Comparison of ENCODE assay signal across 7 cellular contexts in genomic region chr2:241553512-241553830, GRCh38.
"Had no signal": no experiment of that assay in that cellular context is flagged by ENCODE, and none has a peak within 500 bp of the region (broad histone marks: within the 10 kb centered on the region; RNA-seq: fewer than 3 reads in every experiment).

No MANE protein-coding gene starts in this region.

- DNase-seq: HFFc6, IMR-90, KBM-7 had no signal

- H2AFZ ChIP-seq: GM23338 had no signal

- H3K36me3 ChIP-seq: HAP-1 had no signal

- H3K4me1 ChIP-seq: HAP-1 had no signal

- H3K9me3 ChIP-seq: HAP-1 had no signal

- H3K27ac ChIP-seq: HL-60 had no signal

- H3K4me2 ChIP-seq: GM23338 had no signal

- ATAC-seq: GM23338, HCT116 had no signal

- H3K27ac Mint-ChIP-seq: GM23338, HFFc6 had no signal

- H3K4me3 Mint-ChIP-seq: GM23338, HFFc6 had no signal

- H3K4me3 ChIP-seq: GM23338, HAP-1 had no signal
